In genomic region chr3:115659253-115659652, GRCh38 we compare ENCODE assay signal across 8 cellular contexts. TPM values are rescaled to one million over a fixed set of nuclear protein-coding genes. Genes with fewer than 3 reads are reported as not detected.
DNase-seq lines count a peak whose midpoint lies in the region; ATAC-seq, FAIRE-seq and TF ChIP-seq lines count a peak whose summit lies in the region.

No MANE protein-coding gene starts in this region.

- no peak for FAIRE-seq in keratinocyte (lab: Jason Lieb, UNC)

- H3K36me3 ChIP-seq in HEK293 (ENCODE audit: control insufficient read depth in 2 of 2, insufficient read depth in 1 of 2, low read length in 2 of 2) (no peaks in the 10 kb centered on the region), keratinocyte (ENCODE audit: control insufficient read depth in 2 of 2, extremely low read depth in 1 of 2, insufficient read depth in 2 of 2, low read length in 2 of 2) (no peaks in the 10 kb centered on the region), tibial nerve (no peaks in the 10 kb centered on the region)

- no peak for TF ChIP-seq CTCF in HEK293 (tag by site-specific recombination; IDR thresholded peaks at IDR 0.05)
- TF ChIP-seq CTCF in keratinocyte (optimal IDR thresholded peaks at IDR 0.05 in 1 of 3, IDR thresholded peaks at IDR 0.05 in 1 of 3, conservative IDR thresholded peaks at IDR 0.05 in 1 of 3; ENCODE audit: extremely low read depth in 1 of 3, insufficient read depth in 2 of 3, low read length in 3 of 3): no peak
- TF ChIP-seq CTCF in tibial nerve (IDR thresholded peaks at IDR 0.05): no peak

- no peaks in the 10 kb centered on the region for H3K27me3 ChIP-seq in keratinocyte (ENCODE audit: control insufficient read depth, extremely low read depth, insufficient read depth, low read length)
- no peaks in the 10 kb centered on the region for H3K27me3 ChIP-seq in tibial nerve

- dilution Hi-C loops in keratinocyte (cut with MboI; ENCODE audit: extremely low pct_ligation_motif_present, low sequenced_read_pairs): no loop called here

- peak overlapping the region; percentile 88 to 89 for H3K27ac Mint-ChIP-seq in T-cell

- H3K9me3 Mint-ChIP-seq in T-cell: no peaks in the 10 kb centered on the region

- DNase-seq in T-cell (no peak), keratinocyte (ENCODE audit: low read depth, low spot score) (no peak), tibial nerve (ENCODE audit: low spot score in 2 of 2) (no peak), mucosa of gallbladder (ENCODE audit: low spot score) (no peak), amniotic stem cell (lab: John Stamatoyannopoulos, UW) (no peak), NCI-H524 (lab: John Stamatoyannopoulos, UW) (no peak)

- H3K27ac ChIP-seq in HEK293 (ENCODE audit: extremely low read depth, low read depth, low read length) (peak overlapping the region; percentile 90), keratinocyte (ENCODE audit: control insufficient read depth, insufficient read depth, low read length) (no peak overlapping the region), tibial nerve (peak overlapping the region; percentile 96 to 99 (median 98))

- peak overlapping the region; percentile 91 for H3K4me2 ChIP-seq in keratinocyte (ENCODE audit: control insufficient read depth, extremely low read depth, insufficient read depth, low read depth, low read length)

- no peaks in the 10 kb centered on the region for H4K20me1 ChIP-seq in keratinocyte (ENCODE audit: control insufficient read depth, extremely low read depth, insufficient read depth, low read length)

- ATAC-seq in GM18511 (IDR thresholded peaks at IDR 0.05; ENCODE audit: unreplicated experiment) (peak; percentile 29), T-cell (replicated peaks in 1 of 4) (no peak)

- no peaks in the 10 kb centered on the region for H3K36me3 Mint-ChIP-seq in T-cell

- TF ChIP-seq POLR2A in tibial nerve (IDR thresholded peaks at IDR 0.05): no peak

- 37 to 40% methylated on average over 6 of the region's 6 CpGs for WGBS in tibial nerve, 2 donors

- H3K9ac ChIP-seq in keratinocyte (ENCODE audit: control insufficient read depth, extremely low read depth, insufficient read depth, low read length): no peak overlapping the region

- H3K79me2 ChIP-seq in keratinocyte (ENCODE audit: control insufficient read depth, insufficient read depth, low read length): no peaks in the 10 kb centered on the region

- H3K4me1 ChIP-seq in HEK293 (ENCODE audit: control insufficient read depth, insufficient read depth, low read length) (peaks cover 3% of the 10 kb centered on the region; the same call in 1 of the 2 replicates), keratinocyte (ENCODE audit: control insufficient read depth, extremely low read depth, insufficient read depth, low read length) (peaks cover 7% of the 10 kb centered on the region), tibial nerve (peaks cover 0 to 43% (median 24%) of the 10 kb centered on the region in 4 donors)

- H2AFZ ChIP-seq in keratinocyte (ENCODE audit: control insufficient read depth, low read length): no peak overlapping the region

- POLR2A ChIA-PET in HEK293 (lab: Yijun Ruan, JAX) (interaction anchor here (0.9 to 1.1 kb wide), 2 partner anchors 125 to 512 kb away, joined by 3 to 6 read pairs; partner anchors contain the start of gene ZBTB20), T-cell (lab: Charles Lee) (no interaction called here)

- peak overlapping the region; percentile 82 to 95 (median 83) for H3K4me3 Mint-ChIP-seq in T-cell

- no peak for TF ChIP-seq EP300 in tibial nerve (IDR thresholded peaks at IDR 0.05)

- CTCF ChIA-PET in HEK293 (lab: Yijun Ruan, JAX): interaction anchor here (0.6 to 1.0 kb wide), 3 partner anchors 9 to 442 kb away, joined by 3 to 4 read pairs (median 3); no protein-coding TSS in a partner anchor
- CTCF ChIA-PET in T-cell (lab: Charles Lee): interaction anchor here in 1 of 2 donors (1.0 kb wide), 1 partner anchor 125 kb away, joined by 6 read pairs; no protein-coding TSS in a partner anchor

- H3K9me1 ChIP-seq in keratinocyte (ENCODE audit: control insufficient read depth, extremely low read depth, insufficient read depth, low read length): no peaks in the 10 kb centered on the region

- H3K9me3 ChIP-seq in HEK293 (ENCODE audit: control insufficient read depth, insufficient read depth, low read depth, low read length) (no peaks in the 10 kb centered on the region), keratinocyte (ENCODE audit: control insufficient read depth, low read depth, low read length) (no peaks in the 10 kb centered on the region), tibial nerve (no peaks in the 10 kb centered on the region)

- H3K4me3 ChIP-seq in HEK293 (ENCODE audit: low read depth, low read length): peak overlapping the region; percentile 52
- peak overlapping the region in 1 of 3 experiments; percentile 74 for H3K4me3 ChIP-seq in keratinocyte (ENCODE audit: control insufficient read depth in 2 of 3, extremely low read depth in 1 of 3, insufficient read depth in 2 of 3, low read depth in 1 of 3, low read length in 3 of 3)
- peak overlapping the region; percentile 59 to 87 (median 76) for H3K4me3 ChIP-seq in tibial nerve

- no peaks in the 10 kb centered on the region for H3K27me3 Mint-ChIP-seq in T-cell

- H3K4me1 Mint-ChIP-seq in T-cell: peaks cover 27 to 33% (median 31%) of the 10 kb centered on the region in 3 donors

TF ChIP-seq in HEK293, 187 proteins besides CTCF, POLR2A, EP300 and RAD21:
- no peak for TF ChIP-seq ZNF239 (tag by site-specific recombination; IDR thresholded peaks at IDR 0.05)
- no peak for TF ChIP-seq ZNF16 (tag by site-specific recombination; IDR thresholded peaks at IDR 0.05; ENCODE audit: low read depth)

RNA-seq across cellular contexts. Expression of gene GAP43, which starts 35.9 kb away (rescaled TPM):
- total RNA-seq in T-cell (not detected), tibial nerve (10 to 100 TPM in 1 of 4 donors, 1 to 10 TPM in 3; 2.4 to 15.3 (median 6.0) TPM), mucosa of gallbladder (1.8 TPM)
- not detected in 3 replicates for polyA plus RNA-seq in keratinocyte
- not detected for polyA plus RNA-seq in keratinocyte (2011; ENCODE audit: low read depth)
- not detected in 2 replicates for polyA plus RNA-seq in keratinocyte (2011; cell fraction: cytosol; rRNA removed)
- not detected in 2 replicates for polyA plus RNA-seq in keratinocyte (2011; cell fraction: nucleus; rRNA removed)
- not detected in 2 replicates for polyA plus RNA-seq in keratinocyte (2012; ENCODE audit: low replicate concordance)
- polyA minus RNA-seq in keratinocyte: not detected in 3 replicates
- not detected for polyA minus RNA-seq in keratinocyte (2011; cell fraction: cytosol; rRNA and poly(A)+ RNA removed)
- not detected in 2 replicates for polyA minus RNA-seq in keratinocyte (2011; cell fraction: nucleus; rRNA and poly(A)+ RNA removed)
